ENCODE assay signal across 7 cellular contexts in the genomic region with DNA sequence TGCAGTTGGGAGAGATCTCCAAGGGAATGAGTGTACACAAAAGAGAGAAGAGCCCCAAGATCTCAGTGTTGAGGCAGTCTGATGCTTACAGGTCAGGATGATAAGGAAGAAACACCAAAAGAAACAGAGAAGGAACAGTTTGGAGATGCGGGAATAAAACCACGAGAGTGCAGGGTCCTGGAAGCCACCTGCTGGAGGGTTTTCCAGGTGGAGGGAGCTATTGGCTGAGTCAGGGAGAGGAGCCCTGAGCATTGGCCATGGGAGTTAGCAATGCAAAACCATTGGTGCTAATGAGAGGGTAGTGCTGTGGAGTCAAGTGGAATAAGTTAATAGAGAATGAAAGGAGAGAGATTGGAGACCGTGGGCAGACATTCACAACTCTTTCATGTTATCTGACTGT.
"Had no signal": no experiment of that assay in that cellular context is flagged by ENCODE, and none has a peak within 500 bp of the region (broad histone marks: within the 10 kb centered on the region; RNA-seq: fewer than 3 reads in every experiment).

No MANE protein-coding gene starts in this region.

- H3K4me3 ChIP-seq: GM23248, HAP-1 had no signal

- DNase-seq: GM23248, GOT3, H7, HFFc6 had no signal

- H3K36me3 Mint-ChIP-seq: IgD-negative memory B cell had no signal

- H3K27ac Mint-ChIP-seq: HFFc6, IgD-negative memory B cell had no signal

- H3K4me1 Mint-ChIP-seq: IgD-negative memory B cell had no signal

- H3K27ac ChIP-seq: GM23248, KMS-11 had no signal

- H3K4me3 Mint-ChIP-seq: HFFc6, IgD-negative memory B cell had no signal
